ENCODE assay signal across 8 cellular contexts in the genomic region with DNA sequence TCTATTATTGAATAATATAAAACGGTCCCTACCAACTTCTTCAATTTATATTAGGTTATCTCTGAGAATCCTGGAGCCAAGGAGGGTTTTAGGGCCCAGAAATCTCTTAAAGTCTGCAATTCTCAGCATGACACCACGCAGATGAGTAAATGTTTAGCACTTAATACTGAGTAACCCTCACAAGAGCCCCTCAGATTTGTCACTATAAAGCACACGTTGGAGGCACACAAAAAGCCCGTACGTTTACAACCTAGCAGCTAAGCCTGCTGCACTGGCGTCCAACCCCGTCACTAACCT. TPM values are rescaled to one million over a fixed set of nuclear protein-coding genes. Genes with fewer than 3 reads are reported as not detected.
A peak's percentile ranks its signal among the peaks of the same experiment; 100 is the strongest.
DNase-seq lines count a peak whose midpoint lies in the region; ATAC-seq and TF ChIP-seq lines count a peak whose summit lies in the region.

No MANE protein-coding gene starts in this region.

- H3K27ac ChIP-seq in CD4-positive, CD25-positive, alpha-beta regulatory T cell (ENCODE audit: insufficient read depth, low read length, poor library complexity, severe bottlenecking) = peak overlapping the region; percentile 100

- peak overlapping the region; percentile 98 for H3K4me2 ChIP-seq in Loucy (ENCODE audit: low read depth, low read length, poor library complexity, severe bottlenecking)

- peak overlapping the region; percentile 90 for H3K4me3 ChIP-seq in CD4-positive, CD25-positive, alpha-beta regulatory T cell (ENCODE audit: low read depth, low read length)
- peak overlapping the region; percentile 98 for H3K4me3 ChIP-seq in Loucy (ENCODE audit: low read length, poor library complexity, severe bottlenecking)

- peak overlapping the region; percentile 98 to 100 (median 99) for H3K27ac Mint-ChIP-seq in CD4-positive, CD25-positive, alpha-beta regulatory T cell
- H3K27ac Mint-ChIP-seq in naive B cell = peak overlapping the region; percentile 98 to 100 (median 99)

- H3K27me3 Mint-ChIP-seq in CD4-positive, CD25-positive, alpha-beta regulatory T cell = no peaks in the 10 kb centered on the region
- no peaks in the 10 kb centered on the region for H3K27me3 Mint-ChIP-seq in naive B cell

- H3K9me2 ChIP-seq in Loucy (replicated peaks; ENCODE audit: low read depth, low read length) = no peaks in the 10 kb centered on the region

- peak; percentile 35 to 37 for ATAC-seq in CD4-positive, CD25-positive, alpha-beta regulatory T cell (ENCODE audit: low read depth in 2 of 2)
- ATAC-seq in naive B cell (ENCODE audit: low read depth in 2 of 2) = peak in 1 of 2 donors; percentile 25
- ATAC-seq in GM21515 (IDR thresholded peaks at IDR 0.05; ENCODE audit: unreplicated experiment) = no peak
- ATAC-seq in GM19467 (IDR thresholded peaks at IDR 0.05; ENCODE audit: unreplicated experiment) = no peak
- no peak for ATAC-seq in HG02884 (IDR thresholded peaks at IDR 0.05; ENCODE audit: unreplicated experiment)

- no peak overlapping the region for H2AFZ ChIP-seq in Loucy (ENCODE audit: low read length)

- no peaks in the 10 kb centered on the region for H3K9me3 ChIP-seq in CD4-positive, CD25-positive, alpha-beta regulatory T cell (ENCODE audit: control insufficient read depth in 2 of 2, low read length in 2 of 2)
- H3K9me3 ChIP-seq in Loucy (ENCODE audit: insufficient read depth, low read depth, low read length) = no peaks in the 10 kb centered on the region

- H3K4me1 ChIP-seq in CD4-positive, CD25-positive, alpha-beta regulatory T cell (ENCODE audit: control insufficient read depth, insufficient read depth, low read length, poor library complexity, severe bottlenecking) = peaks cover 67% of the 10 kb centered on the region
- H3K4me1 ChIP-seq in Loucy (ENCODE audit: insufficient read depth, low read length, poor library complexity, severe bottlenecking) = peaks cover 40% of the 10 kb centered on the region

- peak overlapping the region; percentile 98 for H3K9ac ChIP-seq in Loucy (ENCODE audit: low read depth, low read length, poor library complexity, severe bottlenecking)

- no peaks in the 10 kb centered on the region for H3K27me3 ChIP-seq in CD4-positive, CD25-positive, alpha-beta regulatory T cell (ENCODE audit: control insufficient read depth, insufficient read depth, low read length)
- H3K27me3 ChIP-seq in Loucy (ENCODE audit: insufficient read depth, low read length, poor library complexity, severe bottlenecking) = no peaks in the 10 kb centered on the region

- H3K36me3 Mint-ChIP-seq in CD4-positive, CD25-positive, alpha-beta regulatory T cell = peaks cover 12% of the 10 kb centered on the region
- peaks cover 1 to 3% of the 10 kb centered on the region in 2 donors for H3K36me3 Mint-ChIP-seq in naive B cell

- H3F3A ChIP-seq in Loucy (ENCODE audit: low read depth) = no peaks in the 10 kb centered on the region

- peaks cover 3% of the 10 kb centered on the region for H3K36me3 ChIP-seq in CD4-positive, CD25-positive, alpha-beta regulatory T cell (ENCODE audit: control insufficient read depth, insufficient read depth, low read length)
- no peaks in the 10 kb centered on the region for H3K36me3 ChIP-seq in Loucy (ENCODE audit: insufficient read depth, low read length)

- no peak for TF ChIP-seq CTCF in Loucy (conservative IDR thresholded peaks at IDR 0.05; ENCODE audit: low read length)

- H3K4me1 Mint-ChIP-seq in CD4-positive, CD25-positive, alpha-beta regulatory T cell = peaks cover 37 to 59% (median 51%) of the 10 kb centered on the region in 4 donors
- peaks cover 46 to 61% (median 54%) of the 10 kb centered on the region in 3 donors for H3K4me1 Mint-ChIP-seq in naive B cell

- H3K4me3 Mint-ChIP-seq in CD4-positive, CD25-positive, alpha-beta regulatory T cell = peak overlapping the region; percentile 95 to 97 (median 96)
- peak overlapping the region; percentile 87 to 99 (median 96) for H3K4me3 Mint-ChIP-seq in naive B cell

- DNase-seq in CD4-positive, CD25-positive, alpha-beta regulatory T cell = no peak
- DNase-seq in dermis blood vessel endothelial cell = peak; percentile 57
- no peak for DNase-seq in naive B cell
- no peak for DNase-seq in A172 (ENCODE audit: low spot score)

- peaks cover 64% of the 10 kb centered on the region for H3K79me2 ChIP-seq in Loucy (ENCODE audit: insufficient read depth, low read length)

- no peaks in the 10 kb centered on the region for H3K9me3 Mint-ChIP-seq in CD4-positive, CD25-positive, alpha-beta regulatory T cell
- H3K9me3 Mint-ChIP-seq in naive B cell = no peaks in the 10 kb centered on the region

- peaks cover 60% of the 10 kb centered on the region for H4K20me1 ChIP-seq in Loucy (ENCODE audit: insufficient read depth, low read length, poor library complexity, severe bottlenecking)

RNA-seq across cellular contexts. Expression of gene CPNE1, which starts 1.2 kb away (rescaled TPM):
- total RNA-seq in CD4-positive, CD25-positive, alpha-beta regulatory T cell = 246 TPM
- polyA plus RNA-seq in CD4-positive, CD25-positive, alpha-beta regulatory T cell = 100 to 1,000 TPM; 175 to 398 (median 338) TPM
- 94.5 and 159 TPM in 2 replicates for total RNA-seq in dermis blood vessel endothelial cell
- 100 to 1,000 TPM; 178 to 542 (median 337) TPM for polyA plus RNA-seq in naive B cell (ENCODE audit: low read depth in 6 of 6)
- total RNA-seq in A172 (2014; rRNA removed; shearing (Covaris generic)) = 194 and 195 TPM in 2 replicates

RNA-seq across cellular contexts. Expression of gene RBM12, which starts 1.2 kb away (rescaled TPM):
- 128 TPM for total RNA-seq in CD4-positive, CD25-positive, alpha-beta regulatory T cell
- polyA plus RNA-seq in CD4-positive, CD25-positive, alpha-beta regulatory T cell = 10 to 100 TPM; 46.6 to 58.0 (median 53.3) TPM
- total RNA-seq in dermis blood vessel endothelial cell = 42.5 and 58.1 TPM in 2 replicates
- 10 to 100 TPM; 39.4 to 58.8 (median 51.6) TPM for polyA plus RNA-seq in naive B cell (ENCODE audit: low read depth in 6 of 6)
- total RNA-seq in A172 (2014; rRNA removed; shearing (Covaris generic)) = 50.9 and 51.3 TPM in 2 replicates

RNA-seq across cellular contexts. Expression of gene NFS1, which starts 35.7 kb away (rescaled TPM):
- 21.2 TPM for total RNA-seq in CD4-positive, CD25-positive, alpha-beta regulatory T cell
- polyA plus RNA-seq in CD4-positive, CD25-positive, alpha-beta regulatory T cell = 10 to 100 TPM; 22.3 to 32.6 (median 25.4) TPM
- 12.8 and 28.0 TPM in 2 replicates for total RNA-seq in dermis blood vessel endothelial cell
- polyA plus RNA-seq in naive B cell (ENCODE audit: low read depth in 6 of 6) = 10 to 100 TPM in 5 of 6 donors, 1 to 10 TPM in 1; 7.8 to 23.1 (median 13.3) TPM
- 36.7 and 48.0 TPM in 2 replicates for total RNA-seq in A172 (2014; rRNA removed; shearing (Covaris generic))

RNA-seq across cellular contexts. Expression of gene ROMO1, which starts 35.7 kb away (rescaled TPM):
- total RNA-seq in CD4-positive, CD25-positive, alpha-beta regulatory T cell = 48.8 TPM
- polyA plus RNA-seq in CD4-positive, CD25-positive, alpha-beta regulatory T cell = 100 to 1,000 TPM; 295 to 378 (median 363) TPM
- 104 and 241 TPM in 2 replicates for total RNA-seq in dermis blood vessel endothelial cell
- 100 to 1,000 TPM; 256 to 337 (median 292) TPM for polyA plus RNA-seq in naive B cell (ENCODE audit: low read depth in 6 of 6)
- 301 and 351 TPM in 2 replicates for total RNA-seq in A172 (2014; rRNA removed; shearing (Covaris generic))

RNA-seq across cellular contexts. Expression of gene SPAG4, which starts 47.8 kb away (rescaled TPM):
- 21.8 TPM for total RNA-seq in CD4-positive, CD25-positive, alpha-beta regulatory T cell
- polyA plus RNA-seq in CD4-positive, CD25-positive, alpha-beta regulatory T cell = 1 to 10 TPM in 1 of 4 donors, under 1 TPM in 3; 0.11 to 1.2 (median 0.34) TPM
- 10.0 and 19.1 TPM in 2 replicates for total RNA-seq in dermis blood vessel endothelial cell
- polyA plus RNA-seq in naive B cell (ENCODE audit: low read depth in 6 of 6) = 1 to 10 TPM in 3 of 6 donors, under 1 TPM in 3; 0.29 to 1.5 (median 0.89) TPM
- total RNA-seq in A172 (2014; rRNA removed; shearing (Covaris generic)) = 1.5 and 7.1 TPM in 2 replicates

Comparison
In these comparisons a context has a peak if more than half of its experiments do, and no peak if none do; other contexts are left out.
1. ATAC-seq: peak in CD4-positive, CD25-positive, alpha-beta regulatory T cell (2 of 2); none in GM21515 (single experiment), GM19467 (single experiment) and HG02884 (single experiment).